Comparison of ENCODE assay signal across 9 cellular contexts in the genomic region with DNA sequence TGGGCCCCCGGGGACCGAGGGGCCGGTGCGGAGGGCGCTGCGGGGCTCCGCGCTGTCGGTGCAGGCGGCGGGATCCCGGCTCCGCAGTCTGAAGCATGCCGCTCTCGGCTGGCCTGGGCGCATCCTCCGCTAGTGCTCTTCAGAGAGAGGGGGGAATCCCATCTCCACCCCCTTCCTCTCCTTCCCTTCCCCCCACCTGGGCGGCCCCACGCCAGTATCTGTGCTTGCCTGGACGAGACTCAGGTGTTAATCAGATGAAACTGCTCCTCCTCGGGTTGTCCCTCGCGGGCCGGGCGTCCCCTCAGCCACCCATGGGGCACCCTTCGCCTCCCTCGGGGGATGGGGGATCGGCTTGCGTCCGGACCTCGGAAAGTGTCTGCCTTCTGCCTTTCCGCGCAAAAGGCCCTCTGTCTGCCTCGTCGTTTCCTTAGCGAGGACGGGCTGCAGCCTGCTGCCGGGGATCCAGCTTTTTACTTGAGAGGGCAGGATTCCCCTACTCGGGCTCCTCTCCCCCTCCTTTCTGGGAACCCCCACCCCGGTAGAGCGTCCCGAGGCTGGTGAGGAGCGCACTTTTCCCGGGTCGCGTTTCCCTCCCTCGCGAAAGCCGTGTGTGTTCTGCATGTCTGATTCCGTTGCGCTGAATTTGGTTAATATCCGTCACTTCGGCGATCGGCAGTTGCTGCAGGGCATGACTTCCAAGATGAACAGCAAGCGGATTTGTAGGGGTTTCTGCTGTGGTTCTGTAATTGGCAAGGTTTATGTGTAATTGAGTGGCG. TPM values are rescaled to one million over a fixed set of nuclear protein-coding genes. Genes with fewer than 3 reads are reported as not detected.
DNase-seq lines count a peak whose midpoint lies in the region; ATAC-seq and TF ChIP-seq lines count a peak whose summit lies in the region.
"Had no signal": no experiment of that assay in that cellular context is flagged by ENCODE, and none has a peak within 500 bp of the region (broad histone marks: within the 10 kb centered on the region; RNA-seq: fewer than 3 reads in every experiment).

No MANE protein-coding gene starts in this region.

- no peak for ATAC-seq in CD4-positive, CD25-positive, alpha-beta regulatory T cell (ENCODE audit: low read depth in 2 of 2)
- ATAC-seq in GM21367 (IDR thresholded peaks at IDR 0.05; ENCODE audit: unreplicated experiment) (peak; percentile 23), left lung (peak; percentile 21), HG03521 (IDR thresholded peaks at IDR 0.05; ENCODE audit: unreplicated experiment) (no peak)

- H3K27me3 Mint-ChIP-seq in CD4-positive, CD25-positive, alpha-beta regulatory T cell: peaks cover 20% of the 10 kb centered on the region

- H3K27ac Mint-ChIP-seq in CD4-positive, CD25-positive, alpha-beta regulatory T cell: peak overlapping the region; percentile 27 to 93 (median 83)

- H3K9me3 ChIP-seq in CD4-positive, CD25-positive, alpha-beta regulatory T cell (ENCODE audit: control insufficient read depth in 2 of 2, low read length in 2 of 2): no peaks in the 10 kb centered on the region
- no peaks in the 10 kb centered on the region for H3K9me3 ChIP-seq in colonic mucosa
- no peaks in the 10 kb centered on the region for H3K9me3 ChIP-seq in left lung

- peaks cover 2% of the 10 kb centered on the region for H3K27me3 ChIP-seq in CD4-positive, CD25-positive, alpha-beta regulatory T cell (ENCODE audit: control insufficient read depth, insufficient read depth, low read length)
- H3K27me3 ChIP-seq in colonic mucosa (no peaks in the 10 kb centered on the region), left lung (peaks cover 0 to 18% of the 10 kb centered on the region in 2 donors)

- peaks cover 27 to 60% (median 45%) of the 10 kb centered on the region in 4 donors for H3K4me1 Mint-ChIP-seq in CD4-positive, CD25-positive, alpha-beta regulatory T cell

- peaks cover 25% of the 10 kb centered on the region for H3K4me1 ChIP-seq in CD4-positive, CD25-positive, alpha-beta regulatory T cell (ENCODE audit: control insufficient read depth, insufficient read depth, low read length, poor library complexity, severe bottlenecking)
- H3K4me1 ChIP-seq in colonic mucosa (peaks cover 5% of the 10 kb centered on the region), left lung (peaks cover 10 to 32% of the 10 kb centered on the region in 2 donors)

- H3K9me3 Mint-ChIP-seq in CD4-positive, CD25-positive, alpha-beta regulatory T cell: no peaks in the 10 kb centered on the region

- H3K4me3 Mint-ChIP-seq in CD4-positive, CD25-positive, alpha-beta regulatory T cell: peak overlapping the region; percentile 86 to 100 (median 93)

- H3K9ac ChIP-seq in colonic mucosa (ENCODE audit: low read depth in 2 of 2, low read length in 2 of 2): peak overlapping the region; percentile 85 to 98

- intact Hi-C loops in colonic mucosa (cut with DNase I) (no loop called here), left lung (cut with DNase I) (no loop called here)

- peak; percentile 34 to 51 (median 42) for DNase-seq in CD4-positive, CD25-positive, alpha-beta regulatory T cell
- DNase-seq in M059J (ENCODE audit: low read depth) (peak; percentile 25), colonic mucosa (peak; percentile 68), left lung (peak; percentile 48 to 84)
- peak; percentile 46 to 47 for DNase-seq in activated CD4-positive, alpha-beta T cell treated with anti-CD3 and anti-CD28 coated beads for 4 hours
- DNase-seq in stimulated activated CD4-positive, alpha-beta T cell treated with anti-CD3 and anti-CD28 coated beads, Interleukin-1b, Interleukin-23, amount 100 ng/mL, for 48 hours: peak; percentile 32

- peak overlapping the region; percentile 75 for H3K27ac ChIP-seq in CD4-positive, CD25-positive, alpha-beta regulatory T cell (ENCODE audit: insufficient read depth, low read length, poor library complexity, severe bottlenecking)
- H3K27ac ChIP-seq in colonic mucosa (peak overlapping the region; percentile 97), left lung (peak overlapping the region; percentile 82 to 90)

- peak overlapping the region; percentile 79 for H3K4me3 ChIP-seq in CD4-positive, CD25-positive, alpha-beta regulatory T cell (ENCODE audit: low read depth, low read length)
- H3K4me3 ChIP-seq in colonic mucosa (peak overlapping the region; percentile 73), left lung (peak overlapping the region; percentile 66 to 86)

- no peaks in the 10 kb centered on the region for H3K36me3 ChIP-seq in CD4-positive, CD25-positive, alpha-beta regulatory T cell (ENCODE audit: control insufficient read depth, insufficient read depth, low read length)
- H3K36me3 ChIP-seq in colonic mucosa (no peaks in the 10 kb centered on the region), left lung (no peaks in the 10 kb centered on the region)

- no peaks in the 10 kb centered on the region for H3K36me3 Mint-ChIP-seq in CD4-positive, CD25-positive, alpha-beta regulatory T cell

- no peak for TF ChIP-seq CTCF in colonic mucosa (IDR thresholded peaks at IDR 0.05)
- no peak for TF ChIP-seq CTCF in left lung (IDR thresholded peaks at IDR 0.05)

RNA-seq across cellular contexts. Expression of a gene that starts 1.1 kb away (rescaled TPM):
- 19.5 TPM for total RNA-seq in CD4-positive, CD25-positive, alpha-beta regulatory T cell
- polyA plus RNA-seq in CD4-positive, CD25-positive, alpha-beta regulatory T cell: 10 to 100 TPM in 3 of 4 donors, 1 to 10 TPM in 1; 8.3 to 13.0 (median 10.9) TPM
- 1.3 and 12.6 TPM in 2 replicates for total RNA-seq in M059J (2014; rRNA removed; shearing (Covaris generic))
- 10 to 100 TPM; 32.0 to 45.2 TPM for total RNA-seq in colonic mucosa
- total RNA-seq in left lung: 10 to 100 TPM; 24.5 to 31.1 TPM

RNA-seq across cellular contexts. Expression of a gene that starts 22.9 kb away (rescaled TPM):
- not detected for total RNA-seq in CD4-positive, CD25-positive, alpha-beta regulatory T cell
- not detected for polyA plus RNA-seq in CD4-positive, CD25-positive, alpha-beta regulatory T cell
- total RNA-seq in M059J (2014; rRNA removed; shearing (Covaris generic)): not detected in 2 replicates
- total RNA-seq in colonic mucosa (1 to 10 TPM in 1 of 2 donors, under 1 TPM in 1; 0.82 to 1.3 TPM), left lung (not detected)
- total RNA-seq: NCI-H460 had no signal

Comparison
In these comparisons a context has a peak if more than half of its experiments do, and no peak if none do; other contexts are left out.
1. ATAC-seq: peak in GM21367 (single experiment) and left lung (single experiment); none in CD4-positive, CD25-positive, alpha-beta regulatory T cell (0 of 2) and HG03521 (single experiment).
2. Peak in every context shown above with its lines, with median percentiles within 50 percentile points of each other: DNase-seq, H3K27ac ChIP-seq and H3K4me3 ChIP-seq.